Comparison of ENCODE assay signal across 8 cellular contexts in the genomic region with DNA sequence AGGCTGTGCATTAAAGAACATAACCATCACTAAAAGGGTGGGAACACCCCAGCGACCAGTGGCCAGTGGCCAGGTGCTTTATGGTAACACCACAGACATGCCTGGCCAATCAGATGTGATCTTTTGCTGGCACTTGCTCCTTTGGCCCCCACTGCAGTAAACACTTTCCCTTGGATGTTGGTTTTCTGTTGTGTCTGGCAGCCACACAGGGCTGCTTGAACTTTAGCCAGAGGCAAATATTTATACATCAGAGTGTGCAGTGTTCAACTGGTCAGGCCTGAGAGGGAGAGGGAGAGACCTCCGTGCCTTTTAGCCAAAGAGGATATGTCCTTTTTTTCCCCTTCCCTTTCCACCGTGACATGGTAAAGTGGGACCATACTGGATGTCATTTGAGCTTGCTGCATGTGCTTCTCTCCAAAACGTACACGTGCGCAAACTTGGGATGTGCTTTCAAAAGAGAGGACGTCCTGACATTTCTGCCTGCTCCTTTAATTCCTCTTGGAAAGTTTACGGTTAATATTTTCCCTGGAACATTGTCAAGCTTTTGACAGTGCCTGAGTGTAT.
DNase-seq lines count a peak whose midpoint lies in the region; ATAC-seq and TF ChIP-seq lines count a peak whose summit lies in the region.

No MANE protein-coding gene starts in this region.

- H3K14ac ChIP-seq in neuronal stem cell (ENCODE audit: low read length) = no peak overlapping the region

- no peak for DNase-seq in A673 (ENCODE audit: low spot score)
- DNase-seq in Panc1 (ENCODE audit: low read depth, low spot score) = no peak
- peak; percentile 17 to 78 for DNase-seq in fibroblast of lung (ENCODE audit: low read depth in 2 of 2)
- no peak for DNase-seq in neuronal stem cell (ENCODE audit: low spot score)
- DNase-seq in epidermal melanocyte (ENCODE audit: insufficient read length, low spot score) = no peak
- DNase-seq in RPMI8226 = no peak
- DNase-seq in NCI-H128 (lab: John Stamatoyannopoulos, UW; ENCODE audit: unreplicated experiment) = no peak

- H4K91ac ChIP-seq in neuronal stem cell (ENCODE audit: low read depth, low read length, poor library complexity) = no peak overlapping the region

- H3K9me3 ChIP-seq in A673 (ENCODE audit: low read depth, low read length, poor library complexity, severe bottlenecking) (no peaks in the 10 kb centered on the region), Panc1 (ENCODE audit: control insufficient read depth, insufficient read depth, low read depth, low read length) (no peaks in the 10 kb centered on the region), fibroblast of lung (ENCODE audit: control insufficient read depth, insufficient read depth, low read depth, low read length) (no peaks in the 10 kb centered on the region), neuronal stem cell (replicated peaks in 1 of 2; ENCODE audit: control insufficient read depth in 2 of 2, insufficient read depth in 1 of 2, low read depth in 1 of 2, low read length in 2 of 2) (no peaks in the 10 kb centered on the region)

- H2BK120ac ChIP-seq in neuronal stem cell (ENCODE audit: low read depth, low read length) = no peak overlapping the region

- H3K18ac ChIP-seq in neuronal stem cell (ENCODE audit: low read length) = no peak overlapping the region

- BruUV-seq in A673 (replicated peaks; lab: Mats Ljungman, UMichigan) (TSS peak; percentile 98), Panc1 (replicated peaks; lab: Mats Ljungman, UMichigan) (no TSS peak)

- no peak overlapping the region for H2AK5ac ChIP-seq in neuronal stem cell (ENCODE audit: low read depth, low read length)

- CTCF ChIA-PET in A673 (lab: Charles Lee) (no interaction called here), Panc1 (lab: Charles Lee) (no interaction called here)

- H3K79me1 ChIP-seq in neuronal stem cell (ENCODE audit: low read depth, low read length) = no peaks in the 10 kb centered on the region

- intact Hi-C loops in A673 (cut with micrococcal nuclease; ENCODE audit: unreplicated experiment) (loop anchor here (5.0 kb wide), 1 partner anchor 106 kb away; no protein-coding TSS in a partner anchor), Panc1 (cut with micrococcal nuclease; ENCODE audit: unreplicated experiment) (no loop called here)

- no peaks in the 10 kb centered on the region for H3K79me2 ChIP-seq in fibroblast of lung (ENCODE audit: control insufficient read depth, insufficient read depth, low read length)

- POLR2A ChIA-PET in A673 (lab: Charles Lee; ENCODE audit: low non-redundant PET) (no interaction called here), Panc1 (lab: Charles Lee) (interaction anchor here (0.7 kb wide), 1 partner anchor 43 kb away, joined by 5 read pairs; no protein-coding TSS in a partner anchor)

- no peak overlapping the region for H3K23ac ChIP-seq in neuronal stem cell (ENCODE audit: low read depth, low read length, poor library complexity)

- in situ Hi-C loops in Panc1 (cut with HindIII; ENCODE audit: low pct_unique_long_range_greater_than_20kb, low sequenced_read_pairs) = no loop called here

- H3K27me3 ChIP-seq in A673 (replicated peaks; ENCODE audit: insufficient read depth, low read depth, low read length, poor library complexity) (no peaks in the 10 kb centered on the region), Panc1 (ENCODE audit: control insufficient read depth, insufficient read depth, low read length) (no peaks in the 10 kb centered on the region), fibroblast of lung (ENCODE audit: control insufficient read depth, insufficient read depth, low read length) (no peaks in the 10 kb centered on the region), neuronal stem cell (ENCODE audit: control insufficient read depth in 3 of 3, insufficient read depth in 3 of 3, low read depth in 1 of 3, low read length in 3 of 3) (no peaks in the 10 kb centered on the region)

- H2AFZ ChIP-seq in fibroblast of lung (ENCODE audit: low read length) (peak overlapping the region; percentile 86), neuronal stem cell (ENCODE audit: low read length) (no peak overlapping the region)

- H2BK5ac ChIP-seq in neuronal stem cell (ENCODE audit: low read length) = peak overlapping the region; percentile 6

- H3K4me3 ChIP-seq in A673 (ENCODE audit: low read depth, low read length, poor library complexity, severe bottlenecking) (peak overlapping the region; percentile 30), Panc1 (ENCODE audit: low read depth in 2 of 2, low read length in 2 of 2) (no peak overlapping the region), fibroblast of lung (replicated peaks in 1 of 4; ENCODE audit: control extremely low read depth in 1 of 4, insufficient read depth in 1 of 4, low read depth in 3 of 4, low read length in 4 of 4) (peak overlapping the region; percentile 12 to 53 (median 34)), neuronal stem cell (ENCODE audit: low read length in 2 of 2) (no peak overlapping the region)

- no peak overlapping the region for H2BK15ac ChIP-seq in neuronal stem cell (ENCODE audit: low read length)

- no peak overlapping the region for H2BK12ac ChIP-seq in neuronal stem cell (ENCODE audit: low read length)

- TF ChIP-seq CTCF in A673 (conservative IDR thresholded peaks at IDR 0.05; ENCODE audit: low read depth, low read length) (no peak), Panc1 (IDR thresholded peaks at IDR 0.05) (no peak), fibroblast of lung (conservative IDR thresholded peaks at IDR 0.05 in 1 of 2, IDR thresholded peaks at IDR 0.05 in 1 of 2; ENCODE audit: low read depth in 1 of 2, low read length in 2 of 2) (no peak)

- peak overlapping the region; percentile 69 for H3K4me2 ChIP-seq in fibroblast of lung (ENCODE audit: extremely low read depth, insufficient read depth, low read length)
- H3K4me2 ChIP-seq in neuronal stem cell (ENCODE audit: insufficient read depth, low read length, poor library complexity, severe bottlenecking) = no peak overlapping the region

- H4K8ac ChIP-seq in neuronal stem cell (ENCODE audit: low read depth, low read length) = no peak overlapping the region

- H3K4me1 ChIP-seq in A673 (ENCODE audit: insufficient read depth, low read length, poor library complexity, severe bottlenecking) (peaks cover 41% of the 10 kb centered on the region), Panc1 (ENCODE audit: control insufficient read depth, insufficient read depth, low read length) (peaks cover 30% of the 10 kb centered on the region), fibroblast of lung (ENCODE audit: control insufficient read depth, extremely low read depth, insufficient read depth, low read length) (peaks cover 9% of the 10 kb centered on the region), neuronal stem cell (ENCODE audit: control insufficient read depth in 2 of 2, insufficient read depth in 1 of 2, low read depth in 1 of 2, low read length in 2 of 2) (peaks cover 0 to 2% of the 10 kb centered on the region in 2 donors)

- no peaks in the 10 kb centered on the region for H4K20me1 ChIP-seq in fibroblast of lung (ENCODE audit: control insufficient read depth, extremely low read depth, insufficient read depth, low read length)

- H3K27ac ChIP-seq in A673 (ENCODE audit: low read depth, low read length, poor library complexity, severe bottlenecking) = peak overlapping the region; percentile 87
- H3K27ac ChIP-seq in Panc1 (ENCODE audit: low read length) = peak overlapping the region; percentile 34; the same call in 1 of the 2 replicates
- peak overlapping the region; percentile 51 for H3K27ac ChIP-seq in fibroblast of lung (ENCODE audit: insufficient read depth, low read length)
- no peak overlapping the region for H3K27ac ChIP-seq in neuronal stem cell (replicated peaks; ENCODE audit: low read length)

- H3K9ac ChIP-seq in fibroblast of lung (ENCODE audit: insufficient read depth, low read length) = no peak overlapping the region
- no peak overlapping the region for H3K9ac ChIP-seq in neuronal stem cell (ENCODE audit: low read depth, low read length, poor library complexity)

- no peak overlapping the region for H3K4ac ChIP-seq in neuronal stem cell (ENCODE audit: low read length)

- WGBS in neuronal stem cell (ENCODE audit: extremely low coverage in 2 of 2, insufficient read length in 2 of 2, insufficient replicate concordance in 1 of 2), 2 donors = no CpG with 5 or more reads among the region's 8 CpGs

- H3K36me3 ChIP-seq in A673 (ENCODE audit: insufficient read depth, low read length, poor library complexity, severe bottlenecking) = no peaks in the 10 kb centered on the region
- H3K36me3 ChIP-seq in Panc1 (ENCODE audit: control insufficient read depth, insufficient read depth, low read length) = no peaks in the 10 kb centered on the region
- no peaks in the 10 kb centered on the region for H3K36me3 ChIP-seq in fibroblast of lung (ENCODE audit: control insufficient read depth, insufficient read depth, low read length)
- no peaks in the 10 kb centered on the region for H3K36me3 ChIP-seq in neuronal stem cell (replicated peaks in 1 of 2; ENCODE audit: control insufficient read depth in 2 of 2, insufficient read depth in 2 of 2, low read length in 2 of 2)

- ATAC-seq in Panc1 (peak; percentile 59), HG02938 (IDR thresholded peaks at IDR 0.05; ENCODE audit: unreplicated experiment) (no peak)

Comparison
In these comparisons a context has a peak if more than half of its experiments do, and no peak if none do; other contexts are left out.
1. DNase-seq: peak in fibroblast of lung (2 of 2); none in A673 (single experiment), Panc1 (single experiment), neuronal stem cell (single experiment), epidermal melanocyte (single experiment), RPMI8226 (single experiment) and NCI-H128 (single experiment).
2. H3K4me3 ChIP-seq: peak in A673 (single experiment) and fibroblast of lung (4 of 4); none in Panc1 (0 of 2) and neuronal stem cell (0 of 2).